Comparison of ENCODE assay signal across 14 cellular contexts in genomic region chr5:107875834-107876233, GRCh38.
DNase-seq lines count a peak whose midpoint lies in the region; ATAC-seq and TF ChIP-seq lines count a peak whose summit lies in the region.
"Had no signal": no experiment of that assay in that cellular context is flagged by ENCODE, and none has a peak within 500 bp of the region (broad histone marks: within the 10 kb centered on the region; RNA-seq: fewer than 3 reads in every experiment).

No MANE protein-coding gene starts in this region.

- peaks cover 3% of the 10 kb centered on the region for H3K27me3 Mint-ChIP-seq in GM23338 (ENCODE audit: insufficient read depth, low read depth, poor library complexity)
- H3K27me3 Mint-ChIP-seq: natural killer cell treated with Interleukin-12 subunit alpha and Interleukin-12 subunit beta and Interleukin-15 and Interleukin-18, amount 100 ng/mL, for 72 hours had no signal

- H3K9me2 ChIP-seq in GM23338 (ENCODE audit: insufficient read depth), result no peaks in the 10 kb centered on the region

- 90% methylated on average over 9 of the region's 9 CpGs for WGBS in suprapubic skin

- H3K4me3 ChIP-seq in GM23338 (no peak overlapping the region), suprapubic skin (no peak overlapping the region)

- H3K4me1 ChIP-seq in GM23338 (ENCODE audit: insufficient read depth), result peaks cover 7% of the 10 kb centered on the region; the same call in 1 of the 2 replicates
- no peaks in the 10 kb centered on the region for H3K4me1 ChIP-seq in suprapubic skin
- H3K4me1 ChIP-seq: Caco-2 had no signal

- peak; percentile 39 for ATAC-seq in GM23338
- ATAC-seq in HG03139 (IDR thresholded peaks at IDR 0.05; ENCODE audit: unreplicated experiment), result no peak
- no peak for ATAC-seq in GM18868 (IDR thresholded peaks at IDR 0.05; ENCODE audit: unreplicated experiment)
- ATAC-seq: natural killer cell treated with Interleukin-12 subunit alpha and Interleukin-12 subunit beta and Interleukin-15 and Interleukin-18, amount 100 ng/mL, for 72 hours had no signal

- H3K4me1 Mint-ChIP-seq in GM23338, result peaks cover 7% of the 10 kb centered on the region

- TF ChIP-seq CTCF in GM23338 (conservative IDR thresholded peaks at IDR 0.05; ENCODE audit: low read depth in 2 of 2), result peak; percentile 33 to 35
- no peak for TF ChIP-seq CTCF in suprapubic skin (IDR thresholded peaks at IDR 0.05)

- no peak overlapping the region for H3K4me2 ChIP-seq in GM23338

- no peak for TF ChIP-seq EP300 in suprapubic skin (IDR thresholded peaks at IDR 0.05)

- no peaks in the 10 kb centered on the region for H3K36me3 Mint-ChIP-seq in GM23338 (ENCODE audit: low read depth)
- H3K36me3 Mint-ChIP-seq: natural killer cell treated with Interleukin-12 subunit alpha and Interleukin-12 subunit beta and Interleukin-15 and Interleukin-18, amount 100 ng/mL, for 72 hours had no signal

- no peak overlapping the region for H3K27ac ChIP-seq in GM23338 (ENCODE audit: low read depth)
- peak overlapping the region; percentile 57 for H3K27ac ChIP-seq in suprapubic skin

- no peaks in the 10 kb centered on the region for H3F3A ChIP-seq in GM23338 (replicated peaks; ENCODE audit: low read depth)

- H3K27me3 ChIP-seq in GM23338 (ENCODE audit: insufficient read depth) (no peaks in the 10 kb centered on the region), suprapubic skin (no peaks in the 10 kb centered on the region)

- H3K27ac Mint-ChIP-seq in GM23338, result no peak overlapping the region

- H2AFZ ChIP-seq in GM23338, result no peak overlapping the region

- no peak for TF ChIP-seq POLR2A in suprapubic skin (IDR thresholded peaks at IDR 0.05)

- no peaks in the 10 kb centered on the region for H3K79me2 ChIP-seq in GM23338 (replicated peaks; ENCODE audit: insufficient read depth)

- DNase-seq in GM23338 (ENCODE audit: low spot score) (peak; percentile 26), amniotic epithelial cell (ENCODE audit: low read depth) (peak; percentile 73), iPS-NIHi7 (ENCODE audit: extremely low spot score) (peak; percentile 43), suprapubic skin (ENCODE audit: low spot score in 2 of 2) (no peak), germinal center (ENCODE audit: low spot score) (no peak), NCI-H446 (lab: John Stamatoyannopoulos, UW) (no peak)
- DNase-seq: activated CD8-positive, alpha-beta memory T cell treated with anti-CD3 and anti-CD28 coated beads, Interleukin-2, amount 50 U/mL, for 4 hours; KBM-7; NCI-H2081; T-helper 9 cell had no signal

- no peaks in the 10 kb centered on the region for H3K9me3 ChIP-seq in suprapubic skin
- H3K9me3 ChIP-seq: Caco-2 had no signal

- no peaks in the 10 kb centered on the region for H3K36me3 ChIP-seq in GM23338 (ENCODE audit: insufficient read depth)
- no peaks in the 10 kb centered on the region for H3K36me3 ChIP-seq in suprapubic skin

- no peaks in the 10 kb centered on the region for H4K20me1 ChIP-seq in GM23338 (replicated peaks; ENCODE audit: insufficient read depth)

- no peaks in the 10 kb centered on the region for H3K9me3 Mint-ChIP-seq in GM23338
- H3K9me3 Mint-ChIP-seq: natural killer cell treated with Interleukin-12 subunit alpha and Interleukin-12 subunit beta and Interleukin-15 and Interleukin-18, amount 100 ng/mL, for 72 hours had no signal

- no peak overlapping the region for H3K4me3 Mint-ChIP-seq in GM23338
- H3K4me3 Mint-ChIP-seq: natural killer cell treated with Interleukin-12 subunit alpha and Interleukin-12 subunit beta and Interleukin-15 and Interleukin-18, amount 100 ng/mL, for 72 hours had no signal

TF ChIP-seq in GM23338, 12 proteins besides CTCF, POLR2A, EP300 and RAD21 (continues in another document):
- no peak for TF ChIP-seq CREB1 (CRISPR knock-in tag; IDR thresholded peaks at IDR 0.05; ENCODE audit: low read depth)
- no peak for TF ChIP-seq NANOG (IDR thresholded peaks at IDR 0.05; ENCODE audit: borderline replicate concordance)
- TF ChIP-seq EZH2phosphoT487 (IDR thresholded peaks at IDR 0.05; ENCODE audit: unreplicated experiment), result no peak
- TF ChIP-seq ETS1 (IDR thresholded peaks at IDR 0.05), result no peak
- TF ChIP-seq REST (IDR thresholded peaks at IDR 0.05; ENCODE audit: unreplicated experiment), result no peak
- TF ChIP-seq STAT1 (IDR thresholded peaks at IDR 0.05; ENCODE audit: unreplicated experiment), result no peak

Comparison
In these comparisons a context has a peak if more than half of its experiments do, and no peak if none do; other contexts are left out.
1. DNase-seq: peak in GM23338 (single experiment), amniotic epithelial cell (single experiment) and iPS-NIHi7 (single experiment); none in suprapubic skin (0 of 2), germinal center (single experiment) and NCI-H446 (0 of 2).
2. CTCF ChIP-seq: peak in GM23338 (2 of 2); none in suprapubic skin (0 of 2).